In the genomic region with DNA sequence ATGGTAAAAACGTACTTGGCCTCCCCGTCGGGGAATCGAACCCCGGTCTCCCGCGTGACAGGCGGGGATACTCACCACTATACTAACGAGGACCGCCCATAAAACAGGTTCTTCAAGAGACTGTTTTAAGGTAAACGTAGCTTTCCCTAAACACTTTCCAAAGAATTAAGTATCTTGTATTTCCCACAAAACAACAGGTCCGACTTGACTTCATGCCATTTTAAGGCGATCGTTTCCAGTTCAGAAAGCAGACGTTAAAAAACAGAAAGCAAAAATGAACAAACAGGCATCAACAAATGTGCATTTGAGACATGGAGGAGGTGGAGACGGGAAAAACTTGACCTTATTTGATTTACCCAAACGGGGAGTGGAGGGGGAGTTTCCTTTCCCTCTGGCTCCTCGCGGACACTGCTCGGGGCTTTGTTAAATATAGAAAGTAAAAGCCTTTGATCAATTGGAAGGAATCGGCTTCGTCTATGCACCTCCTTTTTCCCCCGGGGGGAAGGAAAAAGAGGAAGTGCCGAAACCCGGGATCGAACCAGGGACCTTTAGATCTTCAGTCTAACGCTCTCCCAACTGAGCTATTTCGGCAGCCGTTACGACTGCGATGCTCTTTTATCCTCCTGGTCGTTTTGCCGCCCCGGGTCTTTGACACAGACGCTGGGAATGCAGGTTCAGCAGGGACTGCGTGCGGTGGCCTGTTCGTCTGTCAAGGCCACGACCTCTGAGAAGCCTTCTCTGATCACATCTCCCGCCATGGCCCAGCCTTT, we compare ENCODE assay signal across 1 cellular context.
TF ChIP-seq lines count a peak whose summit lies in the region.

No MANE protein-coding gene starts in this region.

TF ChIP-seq in GM12878, 131 proteins besides CTCF, POLR2A, EP300 and RAD21 (continued from another document and continues in another):
- TF ChIP-seq SPI1 (IDR thresholded peaks at IDR 0.05; ENCODE audit: borderline replicate concordance, insufficient read depth, low read depth, low read length) (peak; percentile 63; the same call in 1 of the 2 replicates), KLF5 (IDR thresholded peaks at IDR 0.05; ENCODE audit: partially characterized antibody) (peak; percentile 49), JUND (IDR thresholded peaks at IDR 0.05; ENCODE audit: low read depth, low read length) (no peak), SKIL (IDR thresholded peaks at IDR 0.05; ENCODE audit: low read depth, poor library complexity, severe bottlenecking) (peak; percentile 89), SUPT20H (IDR thresholded peaks at IDR 0.05; ENCODE audit: borderline replicate concordance, control insufficient read depth, low read depth, low read length) (no peak), PAX8 (IDR thresholded peaks at IDR 0.05) (no peak), MEF2B (IDR thresholded peaks at IDR 0.05; ENCODE audit: partially characterized antibody, poor library complexity, severe bottlenecking) (no peak), ZNF384 (IDR thresholded peaks at IDR 0.05; ENCODE audit: borderline replicate concordance, low read depth, low read length) (no peak), MTA2 (IDR thresholded peaks at IDR 0.05; ENCODE audit: low read depth) (no peak), POU2F2 (IDR thresholded peaks at IDR 0.05; ENCODE audit: borderline replicate concordance, low read depth, low read length) (no peak), SIN3A (IDR thresholded peaks at IDR 0.05; ENCODE audit: low read depth, low read length) (no peak), ATF2 (IDR thresholded peaks at IDR 0.05; ENCODE audit: low read length) (peak; percentile 39; the same call in 1 of the 2 replicates), MTA3 (IDR thresholded peaks at IDR 0.05; ENCODE audit: borderline replicate concordance, low read length) (no peak), MYB (IDR thresholded peaks at IDR 0.05; ENCODE audit: borderline replicate concordance, low read depth, low read length) (no peak), TCF12 (IDR thresholded peaks at IDR 0.05; ENCODE audit: low read depth, low read length) (peak; percentile 57; the same call in 1 of the 2 replicates), RUNX3 (IDR thresholded peaks at IDR 0.05; ENCODE audit: low read length) (peak; percentile 66), SIX5 (IDR thresholded peaks at IDR 0.05; ENCODE audit: low read depth, low read length, severe bottlenecking) (no peak), NR2C1 (IDR thresholded peaks at IDR 0.05) (peak; percentile 29; the same call in 1 of the 2 replicates), SREBF1 (IDR thresholded peaks at IDR 0.05; ENCODE audit: low read length) (0 out of 2 replicates have a peak, but pooled peaks have one; percentile 24), ASH2L (IDR thresholded peaks at IDR 0.05; ENCODE audit: borderline replicate concordance, low read depth) (no peak), RELA (IDR thresholded peaks at IDR 0.05; ENCODE audit: borderline replicate concordance, partially characterized antibody) (peak; percentile 67), RB1 (IDR thresholded peaks at IDR 0.05; ENCODE audit: borderline replicate concordance) (peak; percentile 74; the same call in 1 of the 2 replicates), SP1 (IDR thresholded peaks at IDR 0.05; ENCODE audit: low read depth, low read length) (peak; percentile 10), MAX (IDR thresholded peaks at IDR 0.05; ENCODE audit: low read depth, low read length) (no peak), IKZF1 (conservative IDR thresholded peaks at IDR 0.05) (peak; percentile 88), TCF3 (IDR thresholded peaks at IDR 0.05; ENCODE audit: borderline replicate concordance, insufficient read depth, low read depth, low read length) (no peak), MEF2A (IDR thresholded peaks at IDR 0.05; ENCODE audit: insufficient read depth, low read depth, low read length) (no peak), ZNF207 (IDR thresholded peaks at IDR 0.05; ENCODE audit: borderline replicate concordance) (no peak), CHD1 (IDR thresholded peaks at IDR 0.05; ENCODE audit: low read depth, low read length) (no peak), PML (IDR thresholded peaks at IDR 0.05; ENCODE audit: low read length) (peak; percentile 49; the same call in 1 of the 2 replicates), ETV6 (conservative IDR thresholded peaks at IDR 0.05 in 1 of 2, IDR thresholded peaks at IDR 0.05 in 1 of 2; ENCODE audit: borderline replicate concordance in 1 of 2, low read depth in 1 of 2) (peak in 1 of 2 experiments; percentile 55; a peak in 1 of 4 replicates), ZNF274 (IDR thresholded peaks at IDR 0.05; ENCODE audit: insufficient read depth, insufficient read length) (no peak), NFXL1 (IDR thresholded peaks at IDR 0.05; ENCODE audit: borderline replicate concordance) (no peak), BHLHE40 (IDR thresholded peaks at IDR 0.05; ENCODE audit: borderline replicate concordance in 1 of 2, low read depth in 2 of 2, low read length in 1 of 2) (peak in 1 of 2 experiments; percentile 55; a peak in 2 of 4 replicates), RBBP5 (conservative IDR thresholded peaks at IDR 0.05) (no peak), HCFC1 (IDR thresholded peaks at IDR 0.05; ENCODE audit: low read length) (no peak), ESRRA (IDR thresholded peaks at IDR 0.05; ENCODE audit: low read length) (no peak), BCL11A (IDR thresholded peaks at IDR 0.05; ENCODE audit: low read depth, low read length) (0 out of 2 replicates have a peak, but pooled peaks have one; percentile 3), POLR2AphosphoS5 (IDR thresholded peaks at IDR 0.05; ENCODE audit: low read length) (no peak), FOXM1 (IDR thresholded peaks at IDR 0.05; ENCODE audit: low read depth, low read length) (no peak), BMI1 (IDR thresholded peaks at IDR 0.05; ENCODE audit: borderline replicate concordance) (no peak), ZBTB4 (CRISPR knock-in tag; IDR thresholded peaks at IDR 0.05) (no peak), HDAC6 (IDR thresholded peaks at IDR 0.05; ENCODE audit: unreplicated experiment) (no peak), YY1 (IDR thresholded peaks at IDR 0.05; ENCODE audit: low read depth, low read length) (peak; percentile 69; the same call in 1 of the 2 replicates), GABPA (IDR thresholded peaks at IDR 0.05; ENCODE audit: low read depth) (peak; percentile 57; the same call in 1 of the 2 replicates), ZNF622 (IDR thresholded peaks at IDR 0.05) (no peak), CHD2 (IDR thresholded peaks at IDR 0.05; ENCODE audit: borderline replicate concordance, low read depth, low read length) (no peak)
- TF ChIP-seq, protein P1, sequence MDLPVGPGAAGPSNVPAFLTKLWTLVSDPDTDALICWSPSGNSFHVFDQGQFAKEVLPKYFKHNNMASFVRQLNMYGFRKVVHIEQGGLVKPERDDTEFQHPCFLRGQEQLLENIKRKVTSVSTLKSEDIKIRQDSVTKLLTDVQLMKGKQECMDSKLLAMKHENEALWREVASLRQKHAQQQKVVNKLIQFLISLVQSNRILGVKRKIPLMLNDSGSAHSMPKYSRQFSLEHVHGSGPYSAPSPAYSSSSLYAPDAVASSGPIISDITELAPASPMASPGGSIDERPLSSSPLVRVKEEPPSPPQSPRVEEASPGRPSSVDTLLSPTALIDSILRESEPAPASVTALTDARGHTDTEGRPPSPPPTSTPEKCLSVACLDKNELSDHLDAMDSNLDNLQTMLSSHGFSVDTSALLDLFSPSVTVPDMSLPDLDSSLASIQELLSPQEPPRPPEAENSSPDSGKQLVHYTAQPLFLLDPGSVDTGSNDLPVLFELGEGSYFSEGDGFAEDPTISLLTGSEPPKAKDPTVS (IDR thresholded peaks at IDR 0.05; ENCODE audit: low read depth, low read length): no peak
- TF ChIP-seq, protein P2, sequence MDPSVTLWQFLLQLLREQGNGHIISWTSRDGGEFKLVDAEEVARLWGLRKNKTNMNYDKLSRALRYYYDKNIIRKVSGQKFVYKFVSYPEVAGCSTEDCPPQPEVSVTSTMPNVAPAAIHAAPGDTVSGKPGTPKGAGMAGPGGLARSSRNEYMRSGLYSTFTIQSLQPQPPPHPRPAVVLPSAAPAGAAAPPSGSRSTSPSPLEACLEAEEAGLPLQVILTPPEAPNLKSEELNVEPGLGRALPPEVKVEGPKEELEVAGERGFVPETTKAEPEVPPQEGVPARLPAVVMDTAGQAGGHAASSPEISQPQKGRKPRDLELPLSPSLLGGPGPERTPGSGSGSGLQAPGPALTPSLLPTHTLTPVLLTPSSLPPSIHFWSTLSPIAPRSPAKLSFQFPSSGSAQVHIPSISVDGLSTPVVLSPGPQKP (IDR thresholded peaks at IDR 0.05; ENCODE audit: low read depth, low read length): no peak
- TF ChIP-seq, protein P3, sequence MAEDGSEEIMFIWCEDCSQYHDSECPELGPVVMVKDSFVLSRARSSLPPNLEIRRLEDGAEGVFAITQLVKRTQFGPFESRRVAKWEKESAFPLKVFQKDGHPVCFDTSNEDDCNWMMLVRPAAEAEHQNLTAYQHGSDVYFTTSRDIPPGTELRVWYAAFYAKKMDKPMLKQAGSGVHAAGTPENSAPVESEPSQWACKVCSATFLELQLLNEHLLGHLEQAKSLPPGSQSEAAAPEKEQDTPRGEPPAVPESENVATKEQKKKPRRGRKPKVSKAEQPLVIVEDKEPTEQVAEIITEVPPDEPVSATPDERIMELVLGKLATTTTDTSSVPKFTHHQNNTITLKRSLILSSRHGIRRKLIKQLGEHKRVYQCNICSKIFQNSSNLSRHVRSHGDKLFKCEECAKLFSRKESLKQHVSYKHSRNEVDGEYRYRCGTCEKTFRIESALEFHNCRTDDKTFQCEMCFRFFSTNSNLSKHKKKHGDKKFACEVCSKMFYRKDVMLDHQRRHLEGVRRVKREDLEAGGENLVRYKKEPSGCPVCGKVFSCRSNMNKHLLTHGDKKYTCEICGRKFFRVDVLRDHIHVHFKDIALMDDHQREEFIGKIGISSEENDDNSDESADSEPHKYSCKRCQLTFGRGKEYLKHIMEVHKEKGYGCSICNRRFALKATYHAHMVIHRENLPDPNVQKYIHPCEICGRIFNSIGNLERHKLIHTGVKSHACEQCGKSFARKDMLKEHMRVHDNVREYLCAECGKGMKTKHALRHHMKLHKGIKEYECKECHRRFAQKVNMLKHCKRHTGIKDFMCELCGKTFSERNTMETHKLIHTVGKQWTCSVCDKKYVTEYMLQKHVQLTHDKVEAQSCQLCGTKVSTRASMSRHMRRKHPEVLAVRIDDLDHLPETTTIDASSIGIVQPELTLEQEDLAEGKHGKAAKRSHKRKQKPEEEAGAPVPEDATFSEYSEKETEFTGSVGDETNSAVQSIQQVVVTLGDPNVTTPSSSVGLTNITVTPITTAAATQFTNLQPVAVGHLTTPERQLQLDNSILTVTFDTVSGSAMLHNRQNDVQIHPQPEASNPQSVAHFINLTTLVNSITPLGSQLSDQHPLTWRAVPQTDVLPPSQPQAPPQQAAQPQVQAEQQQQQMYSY (CRISPR knock-in tag; IDR thresholded peaks at IDR 0.05): no peak
- TF ChIP-seq, protein P4, sequence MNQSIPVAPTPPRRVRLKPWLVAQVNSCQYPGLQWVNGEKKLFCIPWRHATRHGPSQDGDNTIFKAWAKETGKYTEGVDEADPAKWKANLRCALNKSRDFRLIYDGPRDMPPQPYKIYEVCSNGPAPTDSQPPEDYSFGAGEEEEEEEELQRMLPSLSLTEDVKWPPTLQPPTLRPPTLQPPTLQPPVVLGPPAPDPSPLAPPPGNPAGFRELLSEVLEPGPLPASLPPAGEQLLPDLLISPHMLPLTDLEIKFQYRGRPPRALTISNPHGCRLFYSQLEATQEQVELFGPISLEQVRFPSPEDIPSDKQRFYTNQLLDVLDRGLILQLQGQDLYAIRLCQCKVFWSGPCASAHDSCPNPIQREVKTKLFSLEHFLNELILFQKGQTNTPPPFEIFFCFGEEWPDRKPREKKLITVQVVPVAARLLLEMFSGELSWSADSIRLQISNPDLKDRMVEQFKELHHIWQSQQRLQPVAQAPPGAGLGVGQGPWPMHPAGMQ (IDR thresholded peaks at IDR 0.05; ENCODE audit: borderline replicate concordance): no peak
